ENCODE assay signal across 9 cellular contexts in genomic region chr13:31982540-31982939, GRCh38. TPM values are rescaled to one million over a fixed set of nuclear protein-coding genes. Genes with fewer than 3 reads are reported as not detected.
DNase-seq lines count a peak whose midpoint lies in the region; ATAC-seq and TF ChIP-seq lines count a peak whose summit lies in the region.
"Had no signal": no experiment of that assay in that cellular context is flagged by ENCODE, and none has a peak within 500 bp of the region (broad histone marks: within the 10 kb centered on the region; RNA-seq: fewer than 3 reads in every experiment).

No MANE protein-coding gene starts in this region.

- no peak for TF ChIP-seq POLR2A in esophagus squamous epithelium (IDR thresholded peaks at IDR 0.05)

- H3K9me3 ChIP-seq in esophagus squamous epithelium = no peaks in the 10 kb centered on the region

- WGBS in esophagus squamous epithelium, 2 donors = 38 to 44% methylated on average over 5 of the region's 5 CpGs

- intact Hi-C loops in esophagus squamous epithelium (cut with DNase I) = no loop called here

- H3K9me3 Mint-ChIP-seq in stimulated activated effector memory CD8-positive, alpha-beta T cell treated with anti-CD3 and anti-CD28 coated beads, Interleukin-12 subunit alpha, Interleukin-12 subunit beta, amount 100 ng/mL, for 72 hours = no peaks in the 10 kb centered on the region

- no peaks in the 10 kb centered on the region for H3K36me3 ChIP-seq in brain microvascular endothelial cell (replicated peaks)
- H3K36me3 ChIP-seq in esophagus squamous epithelium = no peaks in the 10 kb centered on the region

- TF ChIP-seq CTCF in brain microvascular endothelial cell (IDR thresholded peaks at IDR 0.05; ENCODE audit: low read depth, low read length, missing control alignments) (no peak), esophagus squamous epithelium (IDR thresholded peaks at IDR 0.05) (no peak)

- H3K4me1 ChIP-seq in esophagus squamous epithelium = no peaks in the 10 kb centered on the region

- H3K27me3 ChIP-seq in brain microvascular endothelial cell (replicated peaks) = no peaks in the 10 kb centered on the region
- no peaks in the 10 kb centered on the region for H3K27me3 ChIP-seq in esophagus squamous epithelium

- no peaks in the 10 kb centered on the region for H3K4me1 Mint-ChIP-seq in stimulated activated effector memory CD8-positive, alpha-beta T cell treated with anti-CD3 and anti-CD28 coated beads, Interleukin-12 subunit alpha, Interleukin-12 subunit beta, amount 100 ng/mL, for 72 hours

- ATAC-seq in stimulated activated effector memory CD8-positive, alpha-beta T cell treated with anti-CD3 and anti-CD28 coated beads, Interleukin-12 subunit alpha, Interleukin-12 subunit beta, amount 100 ng/mL, for 72 hours = no peak
- ATAC-seq in GM21360 (IDR thresholded peaks at IDR 0.05; ENCODE audit: unreplicated experiment) (no peak), GM18502 (IDR thresholded peaks at IDR 0.05; ENCODE audit: poor library complexity, unreplicated experiment) (no peak)

- H3K27ac Mint-ChIP-seq in stimulated activated effector memory CD8-positive, alpha-beta T cell treated with anti-CD3 and anti-CD28 coated beads, Interleukin-12 subunit alpha, Interleukin-12 subunit beta, amount 100 ng/mL, for 72 hours = no peak overlapping the region
- H3K27ac Mint-ChIP-seq: activated naive CD8-positive, alpha-beta T cell had no signal

- no peak overlapping the region for H3K4me3 ChIP-seq in brain microvascular endothelial cell (ENCODE audit: low read depth, low read length)
- H3K4me3 ChIP-seq in esophagus squamous epithelium = no peak overlapping the region

- H3K27ac ChIP-seq in brain microvascular endothelial cell (peak overlapping the region; percentile 46), esophagus squamous epithelium (no peak overlapping the region)

- in situ Hi-C loops in brain microvascular endothelial cell (cut with HindIII; ENCODE audit: low pct_ligation_motif_present, low sequenced_read_pairs) = no loop called here

- DNase-seq in EH (ENCODE audit: low read depth) = peak; percentile 96
- peak; percentile 77 for DNase-seq in NCI-H345 (lab: John Stamatoyannopoulos, UW)
- peak; percentile 99 for DNase-seq in brain microvascular endothelial cell
- peak; percentile 5 for DNase-seq in midbrain (lab: John Stamatoyannopoulos, UW)
- no peak for DNase-seq in stimulated activated effector memory CD8-positive, alpha-beta T cell treated with anti-CD3 and anti-CD28 coated beads, Interleukin-12 subunit alpha, Interleukin-12 subunit beta, amount 100 ng/mL, for 72 hours (ENCODE audit: low spot score in 2 of 2)
- DNase-seq in esophagus squamous epithelium (lab: John Stamatoyannopoulos, UW) = no peak

- no peak overlapping the region for H3K4me3 Mint-ChIP-seq in stimulated activated effector memory CD8-positive, alpha-beta T cell treated with anti-CD3 and anti-CD28 coated beads, Interleukin-12 subunit alpha, Interleukin-12 subunit beta, amount 100 ng/mL, for 72 hours
- H3K4me3 Mint-ChIP-seq: activated naive CD8-positive, alpha-beta T cell had no signal

- no peaks in the 10 kb centered on the region for H3K36me3 Mint-ChIP-seq in stimulated activated effector memory CD8-positive, alpha-beta T cell treated with anti-CD3 and anti-CD28 coated beads, Interleukin-12 subunit alpha, Interleukin-12 subunit beta, amount 100 ng/mL, for 72 hours
- H3K36me3 Mint-ChIP-seq: activated naive CD8-positive, alpha-beta T cell had no signal

RNA-seq across cellular contexts. Expression of gene FRY, which starts 49.0 kb away (rescaled TPM):
- total RNA-seq in esophagus squamous epithelium = 10 to 100 TPM in 3 of 4 donors, 1 to 10 TPM in 1; 5.8 to 17.4 (median 12.0) TPM

Comparison
In these comparisons a context has a peak if more than half of its experiments do, and no peak if none do; other contexts are left out.
1. DNase-seq: peak in EH (single experiment), NCI-H345 (single experiment), brain microvascular endothelial cell (single experiment) and midbrain (single experiment); none in stimulated activated effector memory CD8-positive, alpha-beta T cell treated with anti-CD3 and anti-CD28 coated beads, Interleukin-12 subunit alpha, Interleukin-12 subunit beta, amount 100 ng/mL, for 72 hours (0 of 2) and esophagus squamous epithelium (single experiment).